ENCODE assay signal across 1 cellular context in genomic region chr1:37342736-37343135, GRCh38.
TF ChIP-seq lines count a peak whose summit lies in the region.

No MANE protein-coding gene starts in this region.

TF ChIP-seq in WTC11, 78 proteins besides CTCF, POLR2A, EP300 and RAD21 (continued from another document):
- TF ChIP-seq ZNF532 (CRISPR knock-in tag; IDR thresholded peaks at IDR 0.05; ENCODE audit: borderline replicate concordance) (no peak), ZNF219 (CRISPR knock-in tag; IDR thresholded peaks at IDR 0.05; ENCODE audit: borderline replicate concordance) (no peak)
TF ChIP-seq in WTC11: peak in this region for 0.
